ENCODE assay signal across 3 cellular contexts in the genomic region with DNA sequence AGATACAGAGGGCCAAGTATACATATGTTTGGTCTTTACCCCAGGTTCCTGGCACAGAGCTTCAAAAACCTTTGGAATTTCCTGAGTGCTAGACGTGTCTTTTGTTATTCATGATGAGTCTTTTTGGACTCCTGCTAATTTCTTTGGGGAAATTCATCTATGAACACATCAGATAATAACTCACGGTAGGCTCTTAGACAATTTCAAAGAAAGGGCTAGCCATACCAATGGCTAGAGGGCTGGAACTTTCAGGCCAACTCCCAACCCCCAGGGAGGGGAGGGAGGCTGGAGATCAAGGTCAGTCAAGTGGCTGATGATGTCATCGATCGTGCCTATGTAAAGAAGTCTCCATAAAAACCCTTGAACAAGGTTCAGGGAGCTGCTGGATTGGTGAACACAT.
TF ChIP-seq lines count a peak whose summit lies in the region.

No MANE protein-coding gene starts in this region.

TF ChIP-seq in SK-N-SH, 30 proteins besides CTCF, POLR2A, EP300 and RAD21:
- TF ChIP-seq TCF12 (IDR thresholded peaks at IDR 0.05) (0 out of 2 replicates have a peak, but pooled peaks have one; percentile 5), NFIC (IDR thresholded peaks at IDR 0.05; ENCODE audit: borderline replicate concordance) (0 out of 2 replicates have a peak, but pooled peaks have one; percentile 22)
- TF ChIP-seq, protein P1, sequence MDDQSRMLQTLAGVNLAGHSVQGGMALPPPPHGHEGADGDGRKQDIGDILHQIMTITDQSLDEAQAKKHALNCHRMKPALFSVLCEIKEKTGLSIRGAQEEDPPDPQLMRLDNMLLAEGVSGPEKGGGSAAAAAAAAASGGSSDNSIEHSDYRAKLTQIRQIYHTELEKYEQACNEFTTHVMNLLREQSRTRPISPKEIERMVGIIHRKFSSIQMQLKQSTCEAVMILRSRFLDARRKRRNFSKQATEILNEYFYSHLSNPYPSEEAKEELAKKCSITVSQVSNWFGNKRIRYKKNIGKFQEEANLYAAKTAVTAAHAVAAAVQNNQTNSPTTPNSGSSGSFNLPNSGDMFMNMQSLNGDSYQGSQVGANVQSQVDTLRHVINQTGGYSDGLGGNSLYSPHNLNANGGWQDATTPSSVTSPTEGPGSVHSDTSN (IDR thresholded peaks at IDR 0.05): no peak
TF ChIP-seq in SK-N-SH: peak in this region for 2.

TF ChIP-seq in SK-N-SH treated with all-trans-retinoic acid at 6 μM for 48 hours, 23 proteins besides CTCF, POLR2A, EP300 and RAD21:
- no peak for TF ChIP-seq GLIS3 (CRISPR knock-in tag; IDR thresholded peaks at IDR 0.05)
- TF ChIP-seq OSR1 (CRISPR knock-in tag; IDR thresholded peaks at IDR 0.05): no peak
- no peak for TF ChIP-seq TOX (CRISPR knock-in tag; IDR thresholded peaks at IDR 0.05; ENCODE audit: borderline replicate concordance)
TF ChIP-seq in SK-N-SH treated with all-trans-retinoic acid at 6 μM for 48 hours: peak in this region for 0.

TF ChIP-seq in endothelial cell of umbilical vein, 7 proteins besides CTCF, POLR2A, EP300 and RAD21:
- no peak for TF ChIP-seq FOS (IDR thresholded peaks at IDR 0.05; ENCODE audit: borderline replicate concordance, insufficient read depth, low read length)
